In genomic region chr2:169351725-169352124, GRCh38 we compare ENCODE assay signal across 16 cellular contexts.
DNase-seq lines count a peak whose midpoint lies in the region.
"Had no signal": no experiment of that assay in that cellular context is flagged by ENCODE, and none has a peak within 500 bp of the region (broad histone marks: within the 10 kb centered on the region; RNA-seq: fewer than 3 reads in every experiment).

No MANE protein-coding gene starts in this region.

- DNase-seq in NCI-H510A treated with DMSO at 0.1 percent for 48 hours (lab: John Stamatoyannopoulos, UW): peak; percentile 52
- DNase-seq in NCI-H510A (lab: John Stamatoyannopoulos, UW): no peak
- peak; percentile 45 for DNase-seq in DMS53 treated with DMSO at 0.1 percent for 48 hours (lab: John Stamatoyannopoulos, UW; ENCODE audit: unreplicated experiment)
- peak; percentile 74 for DNase-seq in NCI-H345 treated with DMSO at 0.1 percent for 48 hours (lab: John Stamatoyannopoulos, UW; ENCODE audit: unreplicated experiment)
- no peak for DNase-seq in substantia nigra (lab: John Stamatoyannopoulos, UW)
- no peak for DNase-seq in activated CD4-positive, alpha-beta T cell treated with anti-CD3 and anti-CD28 coated beads, Interleukin-2, amount 50 U/mL, for 1 hour
- DNase-seq in SW 1271 (lab: John Stamatoyannopoulos, UW): no peak
- DNase-seq in GF-D8 (lab: John Stamatoyannopoulos, UW): no peak
- DNase-seq: 8988T; CD4-positive, alpha-beta memory T cell; DMS79; GDM1; HCEC 1CT; HFFc6; IMR-90 had no signal

- peak overlapping the region; percentile 50 for H3K27ac ChIP-seq in substantia nigra (ENCODE audit: low read depth, low read length, poor library complexity, severe bottlenecking)
- H3K27ac ChIP-seq: BLaER1 had no signal

Comparison
In these comparisons a context has a peak if more than half of its experiments do, and no peak if none do; other contexts are left out.
1. DNase-seq: peak in NCI-H510A treated with DMSO at 0.1 percent for 48 hours (single experiment), DMS53 treated with DMSO at 0.1 percent for 48 hours (single experiment) and NCI-H345 treated with DMSO at 0.1 percent for 48 hours (single experiment); none in NCI-H510A (single experiment), substantia nigra (0 of 49), activated CD4-positive, alpha-beta T cell treated with anti-CD3 and anti-CD28 coated beads, Interleukin-2, amount 50 U/mL, for 1 hour (single experiment), SW 1271 (0 of 2) and GF-D8 (single experiment).